In the genomic region with DNA sequence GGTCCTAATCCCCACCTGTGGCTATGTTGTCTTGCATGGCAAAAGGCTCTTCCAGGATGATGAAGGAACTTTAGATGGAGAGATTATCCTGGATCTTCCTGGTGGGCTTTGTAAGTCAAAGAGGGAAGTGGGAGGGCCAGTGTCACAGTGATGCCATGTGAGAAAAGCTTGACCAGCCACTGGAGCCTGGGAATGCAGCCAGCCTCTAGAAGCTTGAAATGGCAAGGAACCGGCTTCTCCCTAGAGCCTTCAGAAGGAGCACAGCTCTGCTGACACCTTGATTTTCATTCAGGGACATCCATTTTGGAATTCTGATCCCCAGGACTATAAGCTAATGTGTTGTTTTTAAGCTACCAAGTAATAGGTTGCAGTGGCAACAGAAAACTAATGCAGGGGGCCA, we compare ENCODE assay signal across 1 cellular context.
A peak's percentile ranks its signal among the peaks of the same experiment; 100 is the strongest.
TF ChIP-seq lines count a peak whose summit lies in the region.

No MANE protein-coding gene starts in this region.

TF ChIP-seq in K562, 482 proteins besides CTCF, POLR2A, EP300 and RAD21 (continued from another document):
- TF ChIP-seq SFPQ (IDR thresholded peaks at IDR 0.05; ENCODE audit: low read depth, low read length) (no peak), ZNF3 (CRISPR knock-in tag; IDR thresholded peaks at IDR 0.05) (no peak), ZNF589 (CRISPR knock-in tag; IDR thresholded peaks at IDR 0.05; ENCODE audit: low read depth) (peak; percentile 4; the same call in 1 of the 2 replicates)
- TF ChIP-seq, protein P1, sequence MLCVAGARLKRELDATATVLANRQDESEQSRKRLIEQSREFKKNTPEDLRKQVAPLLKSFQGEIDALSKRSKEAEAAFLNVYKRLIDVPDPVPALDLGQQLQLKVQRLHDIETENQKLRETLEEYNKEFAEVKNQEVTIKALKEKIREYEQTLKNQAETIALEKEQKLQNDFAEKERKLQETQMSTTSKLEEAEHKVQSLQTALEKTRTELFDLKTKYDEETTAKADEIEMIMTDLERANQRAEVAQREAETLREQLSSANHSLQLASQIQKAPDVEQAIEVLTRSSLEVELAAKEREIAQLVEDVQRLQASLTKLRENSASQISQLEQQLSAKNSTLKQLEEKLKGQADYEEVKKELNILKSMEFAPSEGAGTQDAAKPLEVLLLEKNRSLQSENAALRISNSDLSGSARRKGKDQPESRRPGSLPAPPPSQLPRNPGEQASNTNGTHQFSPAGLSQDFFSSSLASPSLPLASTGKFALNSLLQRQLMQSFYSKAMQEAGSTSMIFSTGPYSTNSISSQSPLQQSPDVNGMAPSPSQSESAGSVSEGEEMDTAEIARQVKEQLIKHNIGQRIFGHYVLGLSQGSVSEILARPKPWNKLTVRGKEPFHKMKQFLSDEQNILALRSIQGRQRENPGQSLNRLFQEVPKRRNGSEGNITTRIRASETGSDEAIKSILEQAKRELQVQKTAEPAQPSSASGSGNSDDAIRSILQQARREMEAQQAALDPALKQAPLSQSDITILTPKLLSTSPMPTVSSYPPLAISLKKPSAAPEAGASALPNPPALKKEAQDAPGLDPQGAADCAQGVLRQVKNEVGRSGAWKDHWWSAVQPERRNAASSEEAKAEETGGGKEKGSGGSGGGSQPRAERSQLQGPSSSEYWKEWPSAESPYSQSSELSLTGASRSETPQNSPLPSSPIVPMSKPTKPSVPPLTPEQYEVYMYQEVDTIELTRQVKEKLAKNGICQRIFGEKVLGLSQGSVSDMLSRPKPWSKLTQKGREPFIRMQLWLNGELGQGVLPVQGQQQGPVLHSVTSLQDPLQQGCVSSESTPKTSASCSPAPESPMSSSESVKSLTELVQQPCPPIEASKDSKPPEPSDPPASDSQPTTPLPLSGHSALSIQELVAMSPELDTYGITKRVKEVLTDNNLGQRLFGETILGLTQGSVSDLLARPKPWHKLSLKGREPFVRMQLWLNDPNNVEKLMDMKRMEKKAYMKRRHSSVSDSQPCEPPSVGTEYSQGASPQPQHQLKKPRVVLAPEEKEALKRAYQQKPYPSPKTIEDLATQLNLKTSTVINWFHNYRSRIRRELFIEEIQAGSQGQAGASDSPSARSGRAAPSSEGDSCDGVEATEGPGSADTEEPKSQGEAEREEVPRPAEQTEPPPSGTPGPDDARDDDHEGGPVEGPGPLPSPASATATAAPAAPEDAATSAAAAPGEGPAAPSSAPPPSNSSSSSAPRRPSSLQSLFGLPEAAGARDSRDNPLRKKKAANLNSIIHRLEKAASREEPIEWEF (CRISPR knock-in tag; IDR thresholded peaks at IDR 0.05) = 0 out of 2 replicates have a peak, but pooled peaks have one; percentile 28
